ENCODE assay signal across 1 cellular context in genomic region chr11:57776101-57776511, GRCh38.
TF ChIP-seq lines count a peak whose summit lies in the region.

No MANE protein-coding gene starts in this region.

TF ChIP-seq in GM23338, 12 proteins besides CTCF, POLR2A, EP300 and RAD21 (continued from another document):
- TF ChIP-seq REST (IDR thresholded peaks at IDR 0.05; ENCODE audit: unreplicated experiment) (no peak), POLR2AphosphoS5 (IDR thresholded peaks at IDR 0.05; ENCODE audit: low read depth) (no peak), ZNF331 (CRISPR knock-in tag; IDR thresholded peaks at IDR 0.05; ENCODE audit: low read depth) (no peak), JUNB (IDR thresholded peaks at IDR 0.05; ENCODE audit: unreplicated experiment) (no peak), STAT1 (IDR thresholded peaks at IDR 0.05; ENCODE audit: unreplicated experiment) (no peak), NANOG (IDR thresholded peaks at IDR 0.05; ENCODE audit: borderline replicate concordance) (no peak), ZNF114 (CRISPR knock-in tag; IDR thresholded peaks at IDR 0.05) (no peak), EZH2 (IDR thresholded peaks at IDR 0.05; ENCODE audit: low read depth, unreplicated experiment) (no peak)
